ENCODE assay signal across 8 cellular contexts in the genomic region with DNA sequence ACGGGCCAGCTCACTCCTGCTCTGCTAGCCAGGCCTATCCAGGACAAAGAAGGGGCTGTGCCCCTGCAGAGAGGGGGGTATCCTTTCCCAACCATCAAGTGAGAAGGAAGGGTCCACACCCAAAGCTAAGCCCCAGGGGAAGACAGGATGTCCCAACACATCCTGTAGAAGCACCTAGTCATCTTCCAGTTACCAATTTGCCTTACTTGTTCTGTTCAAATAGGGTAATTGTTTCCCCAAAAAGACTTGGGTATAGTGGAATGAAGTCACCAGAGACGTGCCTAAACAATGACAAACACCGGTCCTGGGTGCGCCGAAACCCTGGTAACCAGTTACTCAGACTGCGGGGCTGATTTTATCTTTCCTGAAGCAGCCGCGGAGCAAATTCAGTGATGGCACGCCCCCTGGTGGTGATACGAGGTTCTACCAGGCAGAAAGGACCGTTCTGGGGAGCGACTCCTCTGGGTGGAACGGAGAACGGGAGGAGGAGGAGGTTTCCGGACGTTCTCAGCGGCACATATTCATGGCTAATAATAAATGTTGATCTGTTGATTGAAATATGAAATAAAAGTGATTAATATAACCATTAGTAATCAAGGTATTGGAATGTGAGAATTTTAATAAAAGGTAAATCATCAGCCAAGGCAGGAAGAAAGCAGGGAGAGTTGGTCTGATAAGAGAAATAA. TPM values are rescaled to one million over a fixed set of nuclear protein-coding genes. Genes with fewer than 3 reads are reported as not detected.
DNase-seq lines count a peak whose midpoint lies in the region; ATAC-seq and TF ChIP-seq lines count a peak whose summit lies in the region.

No MANE protein-coding gene starts in this region.

- no peaks in the 10 kb centered on the region for H3K9me2 ChIP-seq in OCI-LY7 (ENCODE audit: insufficient read depth, low read length)

- H3K79me2 ChIP-seq in OCI-LY7 (ENCODE audit: insufficient read depth, low read depth, low read length): no peaks in the 10 kb centered on the region

- H3K4me1 ChIP-seq in OCI-LY7 (ENCODE audit: insufficient read depth, low read length, poor library complexity, severe bottlenecking): no peaks in the 10 kb centered on the region

- no peaks in the 10 kb centered on the region for H4K20me1 ChIP-seq in OCI-LY7 (ENCODE audit: insufficient read depth, low read length)

- H3K9me3 ChIP-seq in OCI-LY7 (ENCODE audit: low read length): no peaks in the 10 kb centered on the region

- H3K4me3 ChIP-seq in OCI-LY7 (ENCODE audit: low read depth, low read length, poor library complexity, severe bottlenecking): no peak overlapping the region
- H3K4me3 ChIP-seq in epithelial cell of esophagus (ENCODE audit: low read length): no peak overlapping the region

- intact Hi-C loops in OCI-LY7 (cut with micrococcal nuclease; ENCODE audit: unreplicated experiment): loop anchor here (5.0 kb wide), 1 partner anchor 568 kb away; no protein-coding TSS in a partner anchor

- H3K27ac ChIP-seq in OCI-LY7 (ENCODE audit: low read depth, low read length, poor library complexity, severe bottlenecking): no peak overlapping the region

- BruUV-seq in OCI-LY7 (replicated peaks; lab: Mats Ljungman, UMichigan): no TSS peak

- in situ Hi-C loops in KBM-7 (cut with MboI; ENCODE audit: low pct_unique_long_range_greater_than_20kb, low sequenced_read_pairs): no loop called here

- peak overlapping the region; percentile 38 for H3K4me2 ChIP-seq in OCI-LY7 (ENCODE audit: low read length)

- TF ChIP-seq CTCF in OCI-LY7 (conservative IDR thresholded peaks at IDR 0.05; ENCODE audit: low read length) (peak; percentile 98), epithelial cell of esophagus (IDR thresholded peaks at IDR 0.05; ENCODE audit: insufficient read depth, low read depth, low read length, missing control alignments) (peak; percentile 98)

- DNase-seq in DMS 273 treated with DMSO at 0.1 percent for 48 hours (lab: John Stamatoyannopoulos, UW) (peak; percentile 42), KBM-7 (peak; percentile 90), OCI-LY7 (ENCODE audit: low spot score) (peak; percentile 80), activated T-cell treated with anti-CD3 and anti-CD28 coated beads for 24 hours (ENCODE audit: low read depth) (peak; percentile 91), epithelial cell of esophagus (ENCODE audit: low read depth) (peak; percentile 98), myocyte (ENCODE audit: low read depth) (peak; percentile 90)
- peak; percentile 86 to 95 for DNase-seq in stimulated activated CD8-positive, alpha-beta memory T cell treated with anti-CD3 and anti-CD28 coated beads, Interleukin-7, amount 100 ng/mL, for 1 hour (ENCODE audit: low read depth in 2 of 2)

- POLR2A ChIA-PET in OCI-LY7 (lab: Charles Lee): no interaction called here

- H2AFZ ChIP-seq in OCI-LY7 (ENCODE audit: low read length): peak overlapping the region; percentile 54; the same call in 1 of the 2 replicates

- ATAC-seq in GM21619 (IDR thresholded peaks at IDR 0.05; ENCODE audit: unreplicated experiment): peak; percentile 77

- CTCF ChIA-PET in OCI-LY7 (lab: Charles Lee; ENCODE audit: unreplicated experiment): no interaction called here

- no peaks in the 10 kb centered on the region for H3K36me3 ChIP-seq in OCI-LY7 (ENCODE audit: insufficient read depth, low read length)

RNA-seq across cellular contexts. Expression of a gene that starts 19.9 kb away (rescaled TPM):
- 12.7 and 13.6 TPM in 2 replicates for total RNA-seq in OCI-LY7 (2014; rRNA removed; shearing (Covaris generic))
- total RNA-seq in OCI-LY7 (2022) (21.0 and 27.2 TPM in 2 replicates), myocyte (7.8 and 8.2 TPM in 2 replicates)
- polyA plus RNA-seq in myocyte (2012): 10.5 TPM

Comparison
In these comparisons a context has a peak if more than half of its experiments do, and no peak if none do; other contexts are left out.
1. DNase-seq: peak in every context shown above with its lines; median percentile 98 in epithelial cell of esophagus; 91 in activated T-cell treated with anti-CD3 and anti-CD28 coated beads for 24 hours; 90 in stimulated activated CD8-positive, alpha-beta memory T cell treated with anti-CD3 and anti-CD28 coated beads, Interleukin-7, amount 100 ng/mL, for 1 hour; 90 in KBM-7; 90 in myocyte; 80 in OCI-LY7; 42 in DMS 273 treated with DMSO at 0.1 percent for 48 hours.